Comparison of ENCODE assay signal across 18 cellular contexts in the genomic region with DNA sequence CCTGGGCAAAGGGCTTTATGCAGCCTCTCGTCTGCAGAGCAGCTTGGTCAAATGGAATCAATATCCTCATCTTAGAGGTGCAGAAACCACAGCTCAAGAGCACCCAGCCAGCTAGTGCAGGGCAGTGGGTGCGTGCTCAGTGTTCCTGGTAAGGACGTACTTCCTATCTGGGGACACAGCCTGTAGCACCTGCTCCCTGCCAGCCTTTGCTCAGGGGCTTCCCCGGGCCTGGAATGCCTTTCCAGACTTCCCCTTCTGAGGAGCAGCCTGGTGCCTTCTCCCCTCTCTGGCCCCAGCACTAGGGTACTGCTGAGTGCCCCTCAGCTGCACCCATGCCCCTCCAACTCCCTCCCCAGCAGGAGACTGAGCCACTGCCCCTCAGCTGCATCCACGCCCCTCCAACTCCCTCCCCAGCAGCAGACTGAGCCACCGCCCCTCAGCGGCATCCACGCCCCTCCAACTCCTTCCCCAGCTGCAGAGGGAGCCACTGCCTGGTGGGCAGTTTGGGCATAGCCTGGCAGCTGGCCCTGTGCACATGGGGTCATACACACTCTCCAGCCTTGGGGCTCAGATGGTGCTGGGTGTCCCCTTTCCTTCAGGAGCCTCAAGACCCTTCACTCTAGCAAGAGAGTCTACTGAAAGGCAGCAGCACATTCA.
"Had no signal": no experiment of that assay in that cellular context is flagged by ENCODE, and none has a peak within 500 bp of the region (broad histone marks: within the 10 kb centered on the region; RNA-seq: fewer than 3 reads in every experiment).

No MANE protein-coding gene starts in this region.

- DNase-seq: activated CD4-positive, CD25-positive, alpha-beta regulatory T cell treated with anti-CD3 and anti-CD28 coated beads, Interleukin-2, amount 50 U/mL, for 72 hours; activated naive CD4-positive, alpha-beta T cell; activated naive CD8-positive, alpha-beta T cell treated with anti-CD3 and anti-CD28 coated beads, Interleukin-2, amount 10 ng/mL, durations not matched to agents 7 days and 5 days; activated T-cell treated with anti-CD3 and anti-CD28 coated beads for 4 hours; central memory CD4-positive, alpha-beta T cell; effector CD4-positive, alpha-beta T cell; hippocampal formation; left ventricle myocardium inferior; mesenchymal stem cell; psoas muscle; stomach; T1000; testis had no signal

- H3K36me3 ChIP-seq: esophagus muscularis mucosa, left ventricle myocardium inferior, right lobe of liver, stomach had no signal

- H3K4me3 Mint-ChIP-seq: activated naive CD8-positive, alpha-beta T cell treated with anti-CD3 and anti-CD28 coated beads, Interleukin-2, amount 10 ng/mL, durations not matched to agents 7 days and 5 days; brain; nephron had no signal

- ATAC-seq: right lobe of liver had no signal

- H3K27me3 Mint-ChIP-seq: activated naive CD8-positive, alpha-beta T cell treated with anti-CD3 and anti-CD28 coated beads, Interleukin-2, amount 10 ng/mL, durations not matched to agents 7 days and 5 days; brain had no signal

- H3K27ac ChIP-seq: coronary artery, esophagus muscularis mucosa, left ventricle myocardium inferior, psoas muscle, right lobe of liver, stomach, testis had no signal

- H3K27ac Mint-ChIP-seq: activated naive CD8-positive, alpha-beta T cell treated with anti-CD3 and anti-CD28 coated beads, Interleukin-2, amount 10 ng/mL, durations not matched to agents 7 days and 5 days had no signal

- H3K4me3 ChIP-seq: coronary artery, esophagus muscularis mucosa, left ventricle myocardium inferior, psoas muscle, right lobe of liver, stomach, testis had no signal

- H3K27me3 ChIP-seq: esophagus muscularis mucosa, right lobe of liver, stomach, testis had no signal

- H3K4me1 ChIP-seq: right lobe of liver, testis had no signal

- H3K9me3 Mint-ChIP-seq: activated naive CD8-positive, alpha-beta T cell treated with anti-CD3 and anti-CD28 coated beads, Interleukin-2, amount 10 ng/mL, durations not matched to agents 7 days and 5 days; nephron had no signal

- H3K9me3 ChIP-seq: esophagus muscularis mucosa, left ventricle myocardium inferior, psoas muscle, right lobe of liver, stomach, testis had no signal

- H3K36me3 Mint-ChIP-seq: activated naive CD8-positive, alpha-beta T cell treated with anti-CD3 and anti-CD28 coated beads, Interleukin-2, amount 10 ng/mL, durations not matched to agents 7 days and 5 days had no signal
